7 cellular contexts compared by ENCODE assay signal in the genomic region with DNA sequence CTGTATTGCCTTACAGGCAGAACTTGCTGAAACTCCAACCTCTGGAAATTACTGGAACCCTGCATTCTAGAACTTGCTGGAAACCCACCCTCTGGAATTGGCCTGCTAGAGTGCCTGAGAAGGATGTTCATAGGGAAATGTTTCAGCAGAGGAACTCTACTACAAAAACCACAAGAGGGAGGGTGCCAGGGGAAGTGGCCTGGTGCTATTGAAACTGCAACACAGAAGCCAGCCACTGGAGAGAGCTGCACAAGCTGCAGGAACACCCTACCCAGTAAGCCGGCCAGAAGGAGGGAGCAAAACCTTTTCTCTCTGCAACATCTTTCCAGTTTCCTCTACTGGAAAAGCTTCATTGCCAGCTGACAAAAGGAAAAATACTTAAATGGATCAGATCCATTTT. TPM values are rescaled to one million over a fixed set of nuclear protein-coding genes. Genes with fewer than 3 reads are reported as not detected.
DNase-seq lines count a peak whose midpoint lies in the region; ATAC-seq and TF ChIP-seq lines count a peak whose summit lies in the region.

No MANE protein-coding gene starts in this region.

- TF ChIP-seq CTCF in GM12873 (IDR thresholded peaks at IDR 0.05; ENCODE audit: insufficient read depth, low read depth, low read length, missing control alignments): peak; percentile 49
- no peak for TF ChIP-seq CTCF in activated CD8-positive, alpha-beta T cell treated with anti-CD3 and anti-CD28 coated beads for 36 hours (IDR thresholded peaks at IDR 0.05)
- no peak for TF ChIP-seq CTCF in GM13976 (IDR thresholded peaks at IDR 0.05; ENCODE audit: borderline replicate concordance, control extremely low read depth, extremely low read depth, insufficient read depth, missing control alignments)

- H3K4me1 Mint-ChIP-seq in activated CD8-positive, alpha-beta T cell treated with anti-CD3 and anti-CD28 coated beads for 36 hours (ENCODE audit: low read depth): peaks cover 11% of the 10 kb centered on the region

- POLR2A ChIA-PET in activated CD8-positive, alpha-beta T cell treated with anti-CD3 and anti-CD28 coated beads for 36 hours (lab: Charles Lee): no interaction called here

- no peak overlapping the region for H3K4me3 ChIP-seq in right cardiac atrium (ENCODE audit: low read length)

- CTCF ChIA-PET in activated CD8-positive, alpha-beta T cell treated with anti-CD3 and anti-CD28 coated beads for 36 hours (lab: Charles Lee): interaction anchor here (1.0 kb wide), 1 partner anchor 383 kb away, joined by 3 read pairs; no protein-coding TSS in a partner anchor

- H3K27me3 ChIP-seq in right cardiac atrium (ENCODE audit: control insufficient read depth, insufficient read depth): no peaks in the 10 kb centered on the region

- no peak overlapping the region for H3K27ac ChIP-seq in right cardiac atrium (ENCODE audit: low read length)

- 41% methylated on average over 1 of the region's 1 CpG for WGBS in right cardiac atrium

- no peaks in the 10 kb centered on the region for H3K27me3 Mint-ChIP-seq in activated CD8-positive, alpha-beta T cell treated with anti-CD3 and anti-CD28 coated beads for 36 hours

- DNase-seq in LHCN-M2 (ENCODE audit: low read depth) (peak; percentile 26), right cardiac atrium (peak in 2 of 3 donors; percentile 20 to 65), germinal center (ENCODE audit: low spot score) (no peak), GM13976 (ENCODE audit: low spot score) (no peak)
- peak; percentile 49 for DNase-seq in activated CD8-positive, alpha-beta T cell treated with anti-CD3 and anti-CD28 coated beads for 36 hours

- intact Hi-C loops in activated CD8-positive, alpha-beta T cell treated with anti-CD3 and anti-CD28 coated beads for 36 hours (cut with micrococcal nuclease): no loop called here
- intact Hi-C loops in right cardiac atrium (cut with DNase I): no loop called here

- in situ Hi-C loops in GM13976 (cut with MboI; ENCODE audit: low sequenced_read_pairs, unreplicated experiment): no loop called here

- no peaks in the 10 kb centered on the region for H3K9me3 Mint-ChIP-seq in activated CD8-positive, alpha-beta T cell treated with anti-CD3 and anti-CD28 coated beads for 36 hours

- no peaks in the 10 kb centered on the region for H3K9me3 ChIP-seq in right cardiac atrium (ENCODE audit: control insufficient read depth, low read length)

- no peak overlapping the region for H3K27ac Mint-ChIP-seq in activated CD8-positive, alpha-beta T cell treated with anti-CD3 and anti-CD28 coated beads for 36 hours

- H3K4me1 ChIP-seq in right cardiac atrium (ENCODE audit: control insufficient read depth, insufficient read depth, low read length): no peaks in the 10 kb centered on the region

- no peaks in the 10 kb centered on the region for H3K36me3 Mint-ChIP-seq in activated CD8-positive, alpha-beta T cell treated with anti-CD3 and anti-CD28 coated beads for 36 hours (ENCODE audit: low read depth)

- H3K4me3 Mint-ChIP-seq in activated CD8-positive, alpha-beta T cell treated with anti-CD3 and anti-CD28 coated beads for 36 hours: no peak overlapping the region

- ATAC-seq in GM21723 (IDR thresholded peaks at IDR 0.05; ENCODE audit: unreplicated experiment) (peak; percentile 38), right cardiac atrium (no peak)
- ATAC-seq in activated CD8-positive, alpha-beta T cell treated with anti-CD3 and anti-CD28 coated beads for 36 hours: no peak

RNA-seq across cellular contexts. Expression of gene BRWD3, which starts 2.5 kb away (rescaled TPM):
- 6.2 and 8.0 TPM in 2 replicates for total RNA-seq in LHCN-M2 (2014; rRNA removed)
- polyA plus RNA-seq in LHCN-M2 (2012): 2.4 TPM
- 10 to 100 TPM; 17.6 to 17.9 TPM for total RNA-seq in activated CD8-positive, alpha-beta T cell treated with anti-CD3 and anti-CD28 coated beads for 36 hours
- 10 to 100 TPM in 1 of 4 donors, 1 to 10 TPM in 3; 8.5 to 10.0 (median 9.2) TPM for total RNA-seq in right cardiac atrium
- polyA plus RNA-seq in right cardiac atrium: 3.0 TPM

Comparison
In these comparisons a context has a peak if more than half of its experiments do, and no peak if none do; other contexts are left out.
1. DNase-seq: peak in LHCN-M2 (single experiment), activated CD8-positive, alpha-beta T cell treated with anti-CD3 and anti-CD28 coated beads for 36 hours (single experiment) and right cardiac atrium (2 of 3); none in germinal center (single experiment) and GM13976 (single experiment).